Comparison of ENCODE assay signal across 25 cellular contexts in the genomic region with DNA sequence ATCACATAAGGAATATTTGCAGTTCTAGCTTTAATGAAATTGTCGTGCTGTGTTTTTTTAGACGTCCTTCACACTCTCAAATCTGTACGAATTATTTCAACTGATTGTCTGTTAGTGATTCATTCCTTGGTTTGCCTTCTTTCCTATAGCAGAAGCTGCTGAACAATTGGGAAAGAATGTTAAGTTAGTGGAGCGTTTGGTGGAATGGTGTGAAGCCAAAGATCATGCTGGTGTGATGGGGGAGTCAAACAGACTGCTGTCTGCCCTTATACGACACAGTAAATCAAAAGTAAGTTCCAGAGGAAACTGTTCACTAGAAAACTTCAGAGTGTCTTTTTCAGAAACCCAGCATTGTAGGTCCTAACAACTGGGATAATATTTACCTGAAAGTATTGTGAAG.
DNase-seq lines count a peak whose midpoint lies in the region; ATAC-seq and TF ChIP-seq lines count a peak whose summit lies in the region.
"Had no signal": no experiment of that assay in that cellular context is flagged by ENCODE, and none has a peak within 500 bp of the region (broad histone marks: within the 10 kb centered on the region; RNA-seq: fewer than 3 reads in every experiment).

No MANE protein-coding gene starts in this region.

- in situ Hi-C loops in ACHN (cut with HindIII; ENCODE audit: low pct_ligation_motif_present, low pct_unique_long_range_greater_than_20kb, low sequenced_read_pairs) = no loop called here

- peaks cover 60 to 76% (median 74%) of the 10 kb centered on the region in 3 donors for H3K36me3 ChIP-seq in tibial artery

- H3K4me1 ChIP-seq in tibial artery = no peaks in the 10 kb centered on the region
- H3K4me1 ChIP-seq: lower lobe of right lung, thyroid gland had no signal

- TF ChIP-seq CTCF in tibial artery (IDR thresholded peaks at IDR 0.05) = no peak

- no peaks in the 10 kb centered on the region for H3K27me3 ChIP-seq in tibial artery
- H3K27me3 ChIP-seq: neutrophil, thyroid gland had no signal

- no peak for ATAC-seq in HG03457 (IDR thresholded peaks at IDR 0.05; ENCODE audit: unreplicated experiment)
- ATAC-seq: lower lobe of right lung had no signal

- no peaks in the 10 kb centered on the region for H3K9me3 ChIP-seq in tibial artery
- H3K9me3 ChIP-seq: lower lobe of right lung, neutrophil, thyroid gland had no signal

- H3K27ac ChIP-seq in tibial artery = no peak overlapping the region
- H3K27ac ChIP-seq: lower lobe of right lung, neutrophil, thyroid gland had no signal

- peak; percentile 58 for DNase-seq in ACHN
- peak; percentile 22 for DNase-seq in HK-2 (ENCODE audit: unreplicated experiment)
- DNase-seq in astrocyte of the hippocampus (ENCODE audit: low read depth, low spot score) = peak; percentile 76
- peak; percentile 70 for DNase-seq in kidney tubule cell (ENCODE audit: low spot score)
- DNase-seq in tibial artery = no peak
- no peak for DNase-seq in activated CD4-positive, CD25-positive, alpha-beta regulatory T cell treated with anti-CD3 and anti-CD28 coated beads, Interleukin-2, amount 50 U/mL, for 72 hours
- no peak for DNase-seq in HT-29 (ENCODE audit: low spot score)
- DNase-seq: activated CD4-positive, alpha-beta T cell treated with anti-CD3 and anti-CD28 coated beads for 1 hour; activated naive CD4-positive, alpha-beta T cell; activated T-cell treated with anti-CD3 and anti-CD28 coated beads, Interleukin-2, amount 50 U/mL, for 24 hours; anterior cingulate cortex; C1 segment of cervical spinal cord; cerebellar nuclear complex; effector CD4-positive, alpha-beta T cell; GDM1; hippocampal formation; Karpas-422; lower lobe of right lung; NCI-H187 treated with DMSO at 0.1 percent for 48 hours; stimulated activated CD4-positive, alpha-beta T cell treated with anti-CD3 and anti-CD28 coated beads, Interleukin-4, amount 100 ng/mL, for 1 hour; stimulated activated naive CD4-positive, alpha-beta T cell treated with Interleukin-2 at 50 U/mL for 16 hours; SW 1271; thyroid gland had no signal

- intact Hi-C loops in tibial artery (cut with DNase I; ENCODE audit: low total_unique reads) = no loop called here

- H3K4me3 ChIP-seq in tibial artery = no peak overlapping the region
- H3K4me3 ChIP-seq: lower lobe of right lung, thyroid gland had no signal

Comparison
In these comparisons a context has a peak if more than half of its experiments do, and no peak if none do; other contexts are left out.
1. DNase-seq: peak in ACHN (single experiment), HK-2 (single experiment), astrocyte of the hippocampus (single experiment) and kidney tubule cell (single experiment); none in tibial artery (0 of 2), activated CD4-positive, CD25-positive, alpha-beta regulatory T cell treated with anti-CD3 and anti-CD28 coated beads, Interleukin-2, amount 50 U/mL, for 72 hours (single experiment) and HT-29 (single experiment).